Comparison of ENCODE assay signal across 8 cellular contexts in the genomic region with DNA sequence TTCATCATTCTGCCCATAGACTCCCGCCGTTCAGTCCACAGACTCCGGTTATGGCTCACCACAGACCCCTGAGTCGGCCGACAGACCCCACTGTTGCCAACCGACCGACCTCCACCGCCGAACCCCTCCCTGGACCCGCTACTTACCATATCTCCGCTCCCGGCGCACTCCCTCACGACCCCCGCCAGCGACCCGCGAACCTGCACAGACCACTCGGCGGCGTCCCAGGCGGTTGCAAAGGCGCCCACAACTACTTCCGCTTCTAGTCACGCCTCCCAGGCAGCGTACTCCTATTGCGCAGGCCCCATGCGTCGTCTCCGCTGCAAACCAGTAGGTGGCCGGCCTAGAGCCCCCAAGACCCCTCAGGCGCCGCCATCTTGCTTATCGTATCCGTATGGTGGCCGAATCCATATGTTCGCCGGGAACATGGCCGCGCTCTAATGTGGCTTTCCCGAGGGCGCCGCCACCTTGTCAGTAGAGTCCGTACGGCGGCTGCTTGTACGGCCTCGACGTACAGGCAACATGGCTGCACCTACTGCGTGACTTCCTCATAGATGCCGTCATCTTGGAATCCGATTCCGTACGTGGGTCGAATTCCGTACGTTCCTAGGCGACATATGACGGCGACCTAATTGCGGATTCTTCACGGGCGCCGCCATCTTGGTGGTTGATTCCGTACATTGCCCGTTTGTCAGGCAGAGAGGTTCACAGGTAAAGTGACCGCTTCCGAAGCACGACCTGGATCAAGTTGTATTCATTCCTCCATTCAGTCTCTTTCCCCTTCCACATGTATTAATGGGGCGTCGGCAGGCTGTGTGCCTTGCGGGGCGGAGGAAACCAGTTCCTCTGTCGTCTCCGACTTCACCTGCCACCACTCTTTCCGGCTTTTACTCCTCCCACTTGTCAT. TPM values are rescaled to one million over a fixed set of nuclear protein-coding genes. Genes with fewer than 3 reads are reported as not detected.
DNase-seq lines count a peak whose midpoint lies in the region; ATAC-seq and TF ChIP-seq lines count a peak whose summit lies in the region.

TSS of gene CXXC1 (minus strand) at position 252 of the 907 bp plus-strand sequence. CDS start at position 149, 103 bp downstream.

- POLR2A ChIA-PET in PC-9 (lab: Charles Lee; ENCODE audit: unreplicated experiment) = no interaction called here

- no peaks in the 10 kb centered on the region for H4K20me1 ChIP-seq in PC-9 (ENCODE audit: insufficient read depth)

- peak; percentile 99 for DNase-seq in DMS79 (lab: John Stamatoyannopoulos, UW)
- peak; percentile 99 for DNase-seq in KBM-7
- peak; percentile 91 to 96 for DNase-seq in PC-9
- DNase-seq in activated T-cell treated with anti-CD3 and anti-CD28 coated beads, Interleukin-2, amount 50 U/mL, for 1 hour = peak; percentile 96
- DNase-seq in epithelial cell of proximal tubule (ENCODE audit: low read depth) = peak; percentile 94
- peak; percentile 95 for DNase-seq in stimulated activated CD8-positive, alpha-beta memory T cell treated with anti-CD3 and anti-CD28 coated beads, Interleukin-4, amount 100 ng/mL, for 48 hours

- peaks cover 17% of the 10 kb centered on the region for H3K79me2 ChIP-seq in PC-9 (ENCODE audit: low read depth)

- peaks cover 6% of the 10 kb centered on the region; the same call in 1 of the 2 replicates for H3F3A ChIP-seq in PC-9 (ENCODE audit: insufficient read depth, low read depth)

- TF ChIP-seq CTCF in PC-9 (conservative IDR thresholded peaks at IDR 0.05) (peak; percentile 48; the same call in 1 of the 2 replicates), epithelial cell of proximal tubule (conservative IDR thresholded peaks at IDR 0.05; ENCODE audit: low read depth, low read length) (peak; percentile 38)

- H3K9me3 ChIP-seq in PC-9 (ENCODE audit: insufficient read depth, low read depth) (no peaks in the 10 kb centered on the region), mucosa of rectum (ENCODE audit: control insufficient read depth in 2 of 2, low read length in 2 of 2) (no peaks in the 10 kb centered on the region)

- no peaks in the 10 kb centered on the region for H3K27me3 ChIP-seq in PC-9 (ENCODE audit: insufficient read depth, low read depth)
- H3K27me3 ChIP-seq in mucosa of rectum (ENCODE audit: control insufficient read depth in 2 of 2, insufficient read depth in 2 of 2, low read length in 2 of 2) = no peaks in the 10 kb centered on the region

- H3K9ac ChIP-seq in mucosa of rectum (ENCODE audit: low read depth in 1 of 2, low read length in 2 of 2) = peak within 1 kb of the TSS; percentile 92 to 93

- in situ Hi-C loops in KBM-7 (cut with MboI; ENCODE audit: low pct_unique_long_range_greater_than_20kb, low sequenced_read_pairs) = no loop called here

- H3K36me3 ChIP-seq in PC-9 (ENCODE audit: low read depth) (no peaks in the 10 kb centered on the region), mucosa of rectum (ENCODE audit: control insufficient read depth in 2 of 2, insufficient read depth in 2 of 2, low read length in 2 of 2) (peaks cover 18 to 31% of the 10 kb centered on the region in 2 donors)

- H3K27ac ChIP-seq in PC-9 (peak within 1 kb of the TSS; percentile 72), mucosa of rectum (ENCODE audit: low read depth in 2 of 2, low read length in 2 of 2) (peak within 1 kb of the TSS; percentile 83 to 87)

- intact Hi-C loops in PC-9 (cut with micrococcal nuclease; ENCODE audit: unreplicated experiment) = loop anchor here (1.0 kb wide), 1 partner anchor 70 kb away; no protein-coding TSS in a partner anchor

- peak within 1 kb of the TSS; percentile 98 for H2AFZ ChIP-seq in PC-9

- H3K4me3 ChIP-seq in PC-9 (peak within 1 kb of the TSS; percentile 96), epithelial cell of proximal tubule (ENCODE audit: low read depth, low read length) (peak within 1 kb of the TSS; percentile 68), mucosa of rectum (ENCODE audit: low read length in 2 of 2) (peak within 1 kb of the TSS; percentile 83 to 99)

- ATAC-seq in GM21717 (IDR thresholded peaks at IDR 0.05; ENCODE audit: unreplicated experiment) = peak; percentile 83

- CTCF ChIA-PET in PC-9 (lab: Charles Lee) = no interaction called here

- H3K4me1 ChIP-seq in PC-9 (replicated peaks; ENCODE audit: insufficient read depth) (0 out of 2 replicates have a peak, but pooled peaks cover 12% of the 10 kb centered on the region), mucosa of rectum (ENCODE audit: control insufficient read depth in 2 of 2, insufficient read depth in 2 of 2, low read length in 2 of 2) (peaks cover 9 to 14% of the 10 kb centered on the region in 2 donors)

- no peaks in the 10 kb centered on the region for H3K9me2 ChIP-seq in PC-9 (ENCODE audit: insufficient read depth)

- BruUV-seq in PC-9 (replicated peaks; lab: Mats Ljungman, UMichigan) = no TSS peak

- H3K4me2 ChIP-seq in PC-9 = peak within 1 kb of the TSS; percentile 87

RNA-seq across cellular contexts. Expression of gene CXXC1, which starts in this region (rescaled TPM):
- total RNA-seq in PC-9 (2021) (48.2 and 54.7 TPM in 2 replicates), epithelial cell of proximal tubule (35.8 and 50.9 TPM in 2 replicates)

Comparison
In these comparisons a context has a peak if more than half of its experiments do, and no peak if none do; other contexts are left out.
1. Peak in every context shown above with its lines: DNase-seq, ATAC-seq, H3K4me3 ChIP-seq and H3K27ac ChIP-seq.